8 cellular contexts compared by ENCODE assay signal in genomic region chr5:60944904-60945759, GRCh38. TPM values are rescaled to one million over a fixed set of nuclear protein-coding genes. Genes with fewer than 3 reads are reported as not detected.
DNase-seq lines count a peak whose midpoint lies in the region; ATAC-seq, FAIRE-seq and TF ChIP-seq lines count a peak whose summit lies in the region.

Gene ERCC8 (minus strand): TSS chr5:60945070. CDS start chr5:60945008, 62 bp downstream.
Gene NDUFAF2 (plus strand): TSS chr5:60945205. CDS start chr5:60945256, 51 bp downstream.

- H3K27me3 Mint-ChIP-seq in Caco-2 (ENCODE audit: insufficient read depth, unreplicated experiment) = no peaks in the 10 kb centered on the region

- 0 out of 2 replicates have a peak, but pooled peaks cover 1% of the 10 kb centered on the region for H3K36me3 ChIP-seq in Caco-2 (ENCODE audit: control insufficient read depth, insufficient read depth, low read length)

- no peak within 1 kb of the TSS for H3K27ac Mint-ChIP-seq in Caco-2 (ENCODE audit: unreplicated experiment)

- no peaks in the 10 kb centered on the region for H3K4me1 Mint-ChIP-seq in Caco-2 (ENCODE audit: low read depth, unreplicated experiment)

- no peak for TF ChIP-seq CTCF in Caco-2 (IDR thresholded peaks at IDR 0.05; ENCODE audit: insufficient read depth in 1 of 2, low read depth in 1 of 2, low read length in 1 of 2, severe bottlenecking in 1 of 2, unreplicated experiment in 1 of 2)

- no TSS peak for BruUV-seq in Caco-2 (replicated peaks; lab: Mats Ljungman, UMichigan)

- POLR2A ChIA-PET in Caco-2 (lab: Charles Lee) = interaction anchor here (0.6 to 2.2 kb wide), 8 partner anchors 92 to 386 kb away, joined by 3 to 14 read pairs (median 4); partner anchors contain the start of genes DEPDC1B and ELOVL7

- H3K4me3 Mint-ChIP-seq in Caco-2 (ENCODE audit: unreplicated experiment) = no peak within 1 kb of the TSS

- DNase-seq in Caco-2 (peak; percentile 93 to 94), HTR-8/SVneo (ENCODE audit: insufficient read length, low spot score) (peak; percentile 95), NOMO-1 treated with DMSO at 0.1 percent for 48 hours (lab: John Stamatoyannopoulos, UW; ENCODE audit: unreplicated experiment) (peak; percentile 87), mesenteric fat pad (ENCODE audit: low spot score) (peak; percentile 96)
- DNase-seq in activated CD8-positive, alpha-beta memory T cell treated with anti-CD3 and anti-CD28 coated beads for 48 hours (ENCODE audit: low read depth in 2 of 3, low spot score in 2 of 3) = peak; percentile 60 to 71 (median 69)
- DNase-seq in stimulated activated CD8-positive, alpha-beta memory T cell treated with anti-CD3 and anti-CD28 coated beads, Interleukin-15, amount 100 ng/mL, for 1 hour (ENCODE audit: low read depth) = peak; percentile 82

- no peaks in the 10 kb centered on the region for H3K9me3 Mint-ChIP-seq in Caco-2 (ENCODE audit: unreplicated experiment)

- intact Hi-C loops in Caco-2 (cut with micrococcal nuclease; ENCODE audit: unreplicated experiment) = loop anchor here (5.0 to 10.0 kb wide), 4 partner anchors 103 to 273 kb away; partner anchors contain the start of genes ELOVL7 and SMIM15

- no peaks in the 10 kb centered on the region for H3K9me3 ChIP-seq in Caco-2

- no peaks in the 10 kb centered on the region for H3K27me3 ChIP-seq in Caco-2 (replicated peaks; ENCODE audit: control insufficient read depth, insufficient read depth, low read length)

- CTCF ChIA-PET in Caco-2 (lab: Charles Lee) = interaction anchor here (0.7 to 1.6 kb wide), 3 partner anchors 101 to 256 kb away, joined by 3 to 7 read pairs (median 4); partner anchors contain the start of genes DEPDC1B and ELOVL7

- H3K4me1 ChIP-seq in Caco-2 = peaks cover 6% of the 10 kb centered on the region; the same call in 1 of the 2 replicates

- ATAC-seq in GM21381 (IDR thresholded peaks at IDR 0.05; ENCODE audit: unreplicated experiment) = peak; percentile 100

- peak within 1 kb of the TSS; percentile 42 for H3K4me3 ChIP-seq in Caco-2 (ENCODE audit: low read depth, low read length)

- FAIRE-seq in HTR-8/SVneo (lab: Jason Lieb, UNC) (peak; percentile 98), endometrium (lab: Jason Lieb, UNC) (peak; percentile 93)

- no peaks in the 10 kb centered on the region for H3K36me3 Mint-ChIP-seq in Caco-2 (ENCODE audit: insufficient read depth, unreplicated experiment)

RNA-seq across cellular contexts. Expression of gene ERCC8, which starts in this region (rescaled TPM):
- 18.3 and 19.8 TPM in 2 replicates for total RNA-seq in Caco-2 (2022)
- total RNA-seq in mesenteric fat pad = 8.0 TPM

RNA-seq across cellular contexts. Expression of gene NDUFAF2, which starts in this region (rescaled TPM):
- total RNA-seq in Caco-2 (2022) (57.9 and 60.8 TPM in 2 replicates), mesenteric fat pad (36.2 TPM)

Comparison
In these comparisons a context has a peak if more than half of its experiments do, and no peak if none do; other contexts are left out.
1. Peak in every context shown above with its lines: DNase-seq, ATAC-seq and H3K4me3 ChIP-seq.